9 cellular contexts compared by ENCODE assay signal in genomic region chr19:41218615-41219507, GRCh38. TPM values are rescaled to one million over a fixed set of nuclear protein-coding genes. Genes with fewer than 3 reads are reported as not detected.
A peak's percentile ranks its signal among the peaks of the same experiment; 100 is the strongest.
DNase-seq lines count a peak whose midpoint lies in the region; ATAC-seq, FAIRE-seq and TF ChIP-seq lines count a peak whose summit lies in the region.
"Had no signal": no experiment of that assay in that cellular context is flagged by ENCODE, and none has a peak within 500 bp of the region (broad histone marks: within the 10 kb centered on the region; RNA-seq: fewer than 3 reads in every experiment).

Gene AXL (plus strand): TSS chr19:41219223. CDS start chr19:41219393, 170 bp downstream.

- H3K9me3 ChIP-seq in HUES48 (ENCODE audit: control insufficient read depth, insufficient read depth, low read length) = no peaks in the 10 kb centered on the region
- no peaks in the 10 kb centered on the region for H3K9me3 ChIP-seq in iPS-18c (ENCODE audit: control insufficient read depth, insufficient read depth, low read length)
- no peaks in the 10 kb centered on the region for H3K9me3 ChIP-seq in naive thymus-derived CD4-positive, alpha-beta T cell (ENCODE audit: control insufficient read depth in 2 of 3, low read length in 3 of 3)

- peaks cover 3% of the 10 kb centered on the region for H3K4me1 ChIP-seq in HUES48 (ENCODE audit: control insufficient read depth, insufficient read depth, low read length)
- H3K4me1 ChIP-seq in naive thymus-derived CD4-positive, alpha-beta T cell (ENCODE audit: control insufficient read depth in 2 of 2, insufficient read depth in 2 of 2, low read length in 2 of 2) = no peaks in the 10 kb centered on the region

- H3K4me3 Mint-ChIP-seq in naive thymus-derived CD4-positive, alpha-beta T cell = no peak within 1 kb of the TSS
- H3K4me3 Mint-ChIP-seq: stimulated activated naive CD8-positive, alpha-beta T cell treated with anti-CD3 and anti-CD28 coated beads, Interleukin-15, Interleukin-2, amounts not matched to agents 100 ng/mL and 50 ng/mL, for 24 hours; T-helper 1 cell treated with Interleukin-12 subunit alpha and Interleukin-12 subunit beta and Interleukin-4 antibody, amounts not matched to agents 30 μg/mL and 1 μg/mL, for 36 hours had no signal

- H3K9me3 Mint-ChIP-seq in naive thymus-derived CD4-positive, alpha-beta T cell = peaks cover 0 to 2% (median 0%) of the 10 kb centered on the region in 11 donors
- H3K9me3 Mint-ChIP-seq: stimulated activated naive CD8-positive, alpha-beta T cell treated with anti-CD3 and anti-CD28 coated beads, Interleukin-15, Interleukin-2, amounts not matched to agents 100 ng/mL and 50 ng/mL, for 24 hours; T-helper 1 cell treated with Interleukin-12 subunit alpha and Interleukin-12 subunit beta and Interleukin-4 antibody, amounts not matched to agents 30 μg/mL and 1 μg/mL, for 36 hours had no signal

- peak within 1 kb of the TSS; percentile 54 for H3K27ac ChIP-seq in HUES48 (ENCODE audit: low read depth, low read length)
- no peak within 1 kb of the TSS for H3K27ac ChIP-seq in naive thymus-derived CD4-positive, alpha-beta T cell (ENCODE audit: low read depth, low read length)

- peak within 1 kb of the TSS in 2 of 9 donors; percentile 18 to 31 for H3K27ac Mint-ChIP-seq in naive thymus-derived CD4-positive, alpha-beta T cell
- H3K27ac Mint-ChIP-seq: stimulated activated naive CD8-positive, alpha-beta T cell treated with anti-CD3 and anti-CD28 coated beads, Interleukin-15, Interleukin-2, amounts not matched to agents 100 ng/mL and 50 ng/mL, for 24 hours; T-helper 1 cell treated with Interleukin-12 subunit alpha and Interleukin-12 subunit beta and Interleukin-4 antibody, amounts not matched to agents 30 μg/mL and 1 μg/mL, for 36 hours had no signal

- peak; percentile 94 for DNase-seq in bronchial epithelial cell (ENCODE audit: low read depth)
- DNase-seq in skeletal muscle cell (ENCODE audit: low read depth) = peak; percentile 61
- DNase-seq in naive thymus-derived CD4-positive, alpha-beta T cell = no peak

- CTCF ChIA-PET in naive thymus-derived CD4-positive, alpha-beta T cell (lab: Charles Lee) = no interaction called here

- H3K4me3 ChIP-seq in HUES48 (ENCODE audit: low read depth, low read length) (peak within 1 kb of the TSS; percentile 77), bronchial epithelial cell (ENCODE audit: low read depth, low read length) (peak within 1 kb of the TSS; percentile 53), iPS-18c (ENCODE audit: insufficient read depth, low read depth, low read length) (peak within 1 kb of the TSS; percentile 74), skeletal muscle cell (ENCODE audit: low read depth, low read length) (peak within 1 kb of the TSS; percentile 86)
- H3K4me3 ChIP-seq in naive thymus-derived CD4-positive, alpha-beta T cell (ENCODE audit: low read length) = no peak within 1 kb of the TSS

- intact Hi-C loops in naive thymus-derived CD4-positive, alpha-beta T cell (cut with micrococcal nuclease) = no loop called here

- no peak for FAIRE-seq in bronchial epithelial cell (lab: Jason Lieb, UNC)

- peaks cover 23 to 56% (median 40%) of the 10 kb centered on the region in 5 donors for H3K27me3 Mint-ChIP-seq in naive thymus-derived CD4-positive, alpha-beta T cell

- POLR2A ChIA-PET in naive thymus-derived CD4-positive, alpha-beta T cell (lab: Charles Lee) = no interaction called here

- H3K4me1 Mint-ChIP-seq in naive thymus-derived CD4-positive, alpha-beta T cell = peaks cover 0 to 10% (median 3%) of the 10 kb centered on the region in 7 donors

- no peaks in the 10 kb centered on the region for H3K36me3 Mint-ChIP-seq in naive thymus-derived CD4-positive, alpha-beta T cell

- H3K9ac ChIP-seq in HUES48 (ENCODE audit: low read depth, low read length) = no peak within 1 kb of the TSS

- TF ChIP-seq CTCF in bronchial epithelial cell (IDR thresholded peaks at IDR 0.05; ENCODE audit: insufficient read depth, low read length, severe bottlenecking) = no peak

- H3K36me3 ChIP-seq in HUES48 (ENCODE audit: control insufficient read depth, insufficient read depth, low read length) = peaks cover 12% of the 10 kb centered on the region
- peaks cover 3% of the 10 kb centered on the region for H3K36me3 ChIP-seq in bronchial epithelial cell (ENCODE audit: control insufficient read depth, insufficient read depth, low read length)
- no peaks in the 10 kb centered on the region for H3K36me3 ChIP-seq in naive thymus-derived CD4-positive, alpha-beta T cell (ENCODE audit: control insufficient read depth in 2 of 3, insufficient read depth in 3 of 3, low read length in 3 of 3)

- ATAC-seq in HG03565 (IDR thresholded peaks at IDR 0.05; ENCODE audit: unreplicated experiment) (no peak), GM19351 (IDR thresholded peaks at IDR 0.05; ENCODE audit: unreplicated experiment) (no peak)
- ATAC-seq in naive thymus-derived CD4-positive, alpha-beta T cell = no peak

- H3K27me3 ChIP-seq in HUES48 (ENCODE audit: control insufficient read depth, insufficient read depth, low read length) = no peaks in the 10 kb centered on the region
- H3K27me3 ChIP-seq in bronchial epithelial cell (ENCODE audit: control insufficient read depth, insufficient read depth, low read length) = no peaks in the 10 kb centered on the region
- H3K27me3 ChIP-seq in naive thymus-derived CD4-positive, alpha-beta T cell (ENCODE audit: control insufficient read depth in 2 of 2, insufficient read depth in 2 of 2, low read length in 2 of 2) = no peaks in the 10 kb centered on the region

RNA-seq across cellular contexts. Expression of gene AXL, which starts in this region (rescaled TPM):
- total RNA-seq in bronchial epithelial cell = 19.5 and 23.7 TPM in 2 replicates
- total RNA-seq in naive thymus-derived CD4-positive, alpha-beta T cell = under 1 TPM in 4 of 5 experiments, not detected in 1; 0.12 to 0.54 (median 0.35) TPM
- under 1 TPM; 0.16 to 0.19 TPM for polyA plus RNA-seq in naive thymus-derived CD4-positive, alpha-beta T cell

Comparison
In these comparisons a context has a peak if more than half of its experiments do, and no peak if none do; other contexts are left out.
1. RNA of gene AXL (total RNA-seq): 19.5 to 23.7 TPM in bronchial epithelial cell; 0.12 to 0.54 TPM in naive thymus-derived CD4-positive, alpha-beta T cell; every median in the first group is over 10 times any median in the second.
2. DNase-seq: peak in bronchial epithelial cell (single experiment) and skeletal muscle cell (single experiment); none in naive thymus-derived CD4-positive, alpha-beta T cell (0 of 9).